8 cellular contexts compared by ENCODE assay signal in the genomic region with DNA sequence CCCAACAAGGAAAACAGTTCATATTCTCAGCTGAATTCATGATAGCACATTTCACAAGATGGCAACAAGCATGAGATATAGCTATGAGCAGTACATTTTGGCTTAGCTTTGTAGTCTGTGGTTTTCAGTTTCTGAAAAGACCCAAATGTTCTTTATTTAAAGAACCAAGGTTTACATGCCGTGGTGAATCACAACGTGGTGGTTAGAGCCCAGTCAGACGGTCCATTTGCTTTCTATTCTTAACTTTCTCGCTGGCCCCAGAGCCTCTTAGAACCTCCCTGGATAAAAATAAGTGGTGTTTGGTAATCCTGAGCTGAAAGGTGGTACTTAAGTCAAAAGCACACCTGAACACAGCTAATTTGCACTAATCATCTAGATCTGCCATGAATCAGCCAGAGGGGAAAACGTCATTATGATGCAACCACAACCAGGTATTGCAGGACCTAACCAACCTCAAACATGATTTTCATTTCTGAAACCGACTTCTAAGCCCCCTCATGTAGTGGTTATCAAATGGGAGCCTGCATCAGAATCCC. TPM values are rescaled to one million over a fixed set of nuclear protein-coding genes. Genes with fewer than 3 reads are reported as not detected.
DNase-seq lines count a peak whose midpoint lies in the region; ATAC-seq and TF ChIP-seq lines count a peak whose summit lies in the region.

No MANE protein-coding gene starts in this region.

- H3K4me2 ChIP-seq in Karpas-422 (ENCODE audit: low read depth, low read length, poor library complexity, severe bottlenecking): no peak overlapping the region

- H3K9me3 ChIP-seq in right atrium auricular region: no peaks in the 10 kb centered on the region
- no peaks in the 10 kb centered on the region for H3K9me3 ChIP-seq in Karpas-422 (ENCODE audit: low read length)

- ATAC-seq in left ventricle myocardium superior (peak; percentile 18), GM21723 (IDR thresholded peaks at IDR 0.05; ENCODE audit: unreplicated experiment) (no peak)

- H3K27ac ChIP-seq in right atrium auricular region (no peak overlapping the region), Karpas-422 (ENCODE audit: low read length) (no peak overlapping the region; the same call in 1 of the 2 replicates)

- H3K36me3 ChIP-seq in right atrium auricular region (no peaks in the 10 kb centered on the region), Karpas-422 (ENCODE audit: insufficient read depth, low read length) (no peaks in the 10 kb centered on the region)

- intact Hi-C loops in left ventricle myocardium superior (cut with micrococcal nuclease): no loop called here

- no peaks in the 10 kb centered on the region for H3K9me2 ChIP-seq in Karpas-422 (replicated peaks; ENCODE audit: insufficient read depth, low read length)

- peak overlapping the region; percentile 6; the same call in 1 of the 2 replicates for H3K9ac ChIP-seq in Karpas-422 (ENCODE audit: low read length)

- peaks cover 3% of the 10 kb centered on the region for H3K36me3 Mint-ChIP-seq in activated naive CD8-positive, alpha-beta T cell

- no peak overlapping the region for H2AFZ ChIP-seq in Karpas-422 (ENCODE audit: low read length)

- no peak for TF ChIP-seq CTCF in right atrium auricular region (IDR thresholded peaks at IDR 0.05)

- no peaks in the 10 kb centered on the region for H3K27me3 Mint-ChIP-seq in activated naive CD8-positive, alpha-beta T cell

- H3K4me1 Mint-ChIP-seq in activated naive CD8-positive, alpha-beta T cell (ENCODE audit: low read depth): peaks cover 36% of the 10 kb centered on the region

- H3K4me1 ChIP-seq in right atrium auricular region (no peaks in the 10 kb centered on the region), Karpas-422 (ENCODE audit: low read length) (peaks cover 17% of the 10 kb centered on the region)

- H3K27me3 ChIP-seq in right atrium auricular region: no peaks in the 10 kb centered on the region
- no peaks in the 10 kb centered on the region for H3K27me3 ChIP-seq in Karpas-422 (ENCODE audit: low read length)

- H3K4me3 ChIP-seq in right atrium auricular region (no peak overlapping the region), Karpas-422 (ENCODE audit: low read length) (no peak overlapping the region)

- peak overlapping the region; percentile 33 for H3K4me3 Mint-ChIP-seq in activated naive CD8-positive, alpha-beta T cell

- no peaks in the 10 kb centered on the region for H4K20me1 ChIP-seq in Karpas-422 (ENCODE audit: insufficient read depth, low read depth, low read length)

- peak overlapping the region; percentile 95 for H3K27ac Mint-ChIP-seq in activated naive CD8-positive, alpha-beta T cell

- H3K79me2 ChIP-seq in Karpas-422 (ENCODE audit: low read length): no peaks in the 10 kb centered on the region

- DNase-seq in left ventricle myocardium superior (no peak), right atrium auricular region (ENCODE audit: low spot score) (no peak), Karpas-422 (no peak), NCI-H2196 (lab: John Stamatoyannopoulos, UW; ENCODE audit: unreplicated experiment) (no peak), GM19240 (ENCODE audit: insufficient read length, low spot score) (no peak)
- peak; percentile 5 for DNase-seq in stimulated activated CD8-positive, alpha-beta memory T cell treated with anti-CD3 and anti-CD28 coated beads, Interleukin-4, amount 100 ng/mL, for 24 hours (ENCODE audit: low read depth)

- no peaks in the 10 kb centered on the region for H3K9me3 Mint-ChIP-seq in activated naive CD8-positive, alpha-beta T cell (ENCODE audit: low read depth)

RNA-seq across cellular contexts. Expression of gene HAPSTR1, which starts 18.6 kb away (rescaled TPM):
- total RNA-seq in left ventricle myocardium superior (53.0 TPM), right atrium auricular region (10 to 100 TPM; 36.1 to 38.6 TPM)
- 45.1 and 51.2 TPM in 2 replicates for total RNA-seq in Karpas-422 (2014; rRNA removed; shearing (Covaris generic); ENCODE audit: low replicate concordance)
